In genomic region chr4:89000844-89001360, GRCh38 we compare ENCODE assay signal across 10 cellular contexts. TPM values are rescaled to one million over a fixed set of nuclear protein-coding genes. Genes with fewer than 3 reads are reported as not detected.
A peak's percentile ranks its signal among the peaks of the same experiment; 100 is the strongest.
DNase-seq lines count a peak whose midpoint lies in the region; ATAC-seq and TF ChIP-seq lines count a peak whose summit lies in the region.
"Had no signal": no experiment of that assay in that cellular context is flagged by ENCODE, and none has a peak within 500 bp of the region (broad histone marks: within the 10 kb centered on the region; RNA-seq: fewer than 3 reads in every experiment).

No MANE protein-coding gene starts in this region.

- H3K27ac ChIP-seq in HEK293 (ENCODE audit: extremely low read depth, low read depth, low read length) (no peak overlapping the region), body of pancreas (peak overlapping the region; percentile 40 to 72 (median 66)), dorsolateral prefrontal cortex (no peak overlapping the region), GM23338 (ENCODE audit: low read depth) (no peak overlapping the region)
- H3K27ac ChIP-seq in naive thymus-derived CD4-positive, alpha-beta T cell (ENCODE audit: low read depth, low read length): no peak overlapping the region
- H3K27ac ChIP-seq: lower lobe of right lung had no signal

- TF ChIP-seq CTCF in HEK293 (tag by site-specific recombination; IDR thresholded peaks at IDR 0.05): no peak
- no peak for TF ChIP-seq CTCF in body of pancreas (IDR thresholded peaks at IDR 0.05)
- no peak for TF ChIP-seq CTCF in dorsolateral prefrontal cortex (IDR thresholded peaks at IDR 0.05 in 54 of 56, conservative IDR thresholded peaks at IDR 0.05 in 2 of 56; ENCODE audit: low read depth in 1 of 56, partially characterized antibody in 56 of 56)
- TF ChIP-seq CTCF in GM23338 (conservative IDR thresholded peaks at IDR 0.05; ENCODE audit: low read depth in 2 of 2): no peak

- peaks cover 0 to 4% (median 0%) of the 10 kb centered on the region in 5 donors for H3K36me3 Mint-ChIP-seq in naive thymus-derived CD4-positive, alpha-beta T cell
- H3K36me3 Mint-ChIP-seq in GM23338 (ENCODE audit: low read depth): peaks cover 11% of the 10 kb centered on the region

- 53 to 58% methylated on average over 3 of the region's 3 CpGs for WGBS in body of pancreas, 2 donors

- POLR2A ChIA-PET in HEK293 (lab: Yijun Ruan, JAX): no interaction called here
- POLR2A ChIA-PET in naive thymus-derived CD4-positive, alpha-beta T cell (lab: Charles Lee): no interaction called here

- no peak overlapping the region for H3K4me3 Mint-ChIP-seq in naive thymus-derived CD4-positive, alpha-beta T cell
- H3K4me3 Mint-ChIP-seq in GM23338: no peak overlapping the region

- no peaks in the 10 kb centered on the region for H3K79me2 ChIP-seq in GM23338 (replicated peaks; ENCODE audit: insufficient read depth)

- H3K27ac Mint-ChIP-seq in naive thymus-derived CD4-positive, alpha-beta T cell: no peak overlapping the region
- H3K27ac Mint-ChIP-seq in GM23338: no peak overlapping the region

- peaks cover 0 to 6% (median 0%) of the 10 kb centered on the region in 11 donors for H3K9me3 Mint-ChIP-seq in naive thymus-derived CD4-positive, alpha-beta T cell
- H3K9me3 Mint-ChIP-seq in GM23338: no peaks in the 10 kb centered on the region

- TF ChIP-seq POLR2A in body of pancreas (IDR thresholded peaks at IDR 0.05): no peak

- no peaks in the 10 kb centered on the region; the same call in 1 of the 2 replicates for H4K20me1 ChIP-seq in GM23338 (replicated peaks; ENCODE audit: insufficient read depth)

- H3K4me3 ChIP-seq in HEK293 (ENCODE audit: low read depth, low read length) (no peak overlapping the region), body of pancreas (no peak overlapping the region), dorsolateral prefrontal cortex (no peak overlapping the region), GM23338 (no peak overlapping the region)
- H3K4me3 ChIP-seq in naive thymus-derived CD4-positive, alpha-beta T cell (ENCODE audit: low read length): no peak overlapping the region
- H3K4me3 ChIP-seq: lower lobe of right lung had no signal

- intact Hi-C loops in body of pancreas (cut with DNase I) (no loop called here), dorsolateral prefrontal cortex (cut with DNase I) (no loop called here)
- intact Hi-C loops in naive thymus-derived CD4-positive, alpha-beta T cell (cut with micrococcal nuclease): no loop called here

- H3K27me3 ChIP-seq in body of pancreas: no peaks in the 10 kb centered on the region
- H3K27me3 ChIP-seq in naive thymus-derived CD4-positive, alpha-beta T cell (ENCODE audit: control insufficient read depth in 2 of 2, insufficient read depth in 2 of 2, low read length in 2 of 2): no peaks in the 10 kb centered on the region
- no peaks in the 10 kb centered on the region for H3K27me3 ChIP-seq in dorsolateral prefrontal cortex
- no peaks in the 10 kb centered on the region for H3K27me3 ChIP-seq in GM23338 (ENCODE audit: insufficient read depth)

- DNase-seq in NCI-H2107 treated with DMSO at 0.1 percent for 48 hours (lab: John Stamatoyannopoulos, UW; ENCODE audit: unreplicated experiment) (peak; percentile 78), body of pancreas (peak; percentile 24 to 46 (median 38)), dorsolateral prefrontal cortex (no peak), AG08396 (ENCODE audit: low spot score) (no peak), GM23338 (ENCODE audit: low spot score) (no peak)
- no peak for DNase-seq in naive thymus-derived CD4-positive, alpha-beta T cell
- DNase-seq: activated gamma-delta T cell, lower lobe of right lung had no signal

- H3F3A ChIP-seq in GM23338 (replicated peaks; ENCODE audit: low read depth): no peaks in the 10 kb centered on the region

- ATAC-seq in body of pancreas: peak; percentile 79
- peak; percentile 56 for ATAC-seq in naive thymus-derived CD4-positive, alpha-beta T cell
- no peak for ATAC-seq in GM21825 (IDR thresholded peaks at IDR 0.05; ENCODE audit: unreplicated experiment)
- no peak for ATAC-seq in GM23338
- ATAC-seq: lower lobe of right lung had no signal

- H3K36me3 ChIP-seq in HEK293 (ENCODE audit: control insufficient read depth in 2 of 2, insufficient read depth in 1 of 2, low read length in 2 of 2) (no peaks in the 10 kb centered on the region), body of pancreas (replicated peaks in 1 of 2; ENCODE audit: insufficient read depth in 1 of 2, low read depth in 2 of 2) (no peaks in the 10 kb centered on the region), GM23338 (ENCODE audit: insufficient read depth) (peaks cover 7% of the 10 kb centered on the region; the same call in 1 of the 2 replicates)
- H3K36me3 ChIP-seq in naive thymus-derived CD4-positive, alpha-beta T cell (ENCODE audit: control insufficient read depth in 2 of 3, insufficient read depth in 3 of 3, low read length in 3 of 3): no peaks in the 10 kb centered on the region
- H3K36me3 ChIP-seq: lower lobe of right lung had no signal

- H3K9me2 ChIP-seq in GM23338 (ENCODE audit: insufficient read depth): 0 out of 2 replicates have a peak, but pooled peaks cover 7% of the 10 kb centered on the region

- no peak overlapping the region for H3K4me2 ChIP-seq in GM23338

- H3K9me3 ChIP-seq in HEK293 (ENCODE audit: control insufficient read depth, insufficient read depth, low read depth, low read length) (no peaks in the 10 kb centered on the region), body of pancreas (no peaks in the 10 kb centered on the region)
- no peaks in the 10 kb centered on the region for H3K9me3 ChIP-seq in naive thymus-derived CD4-positive, alpha-beta T cell (ENCODE audit: control insufficient read depth in 2 of 3, low read length in 3 of 3)
- H3K9me3 ChIP-seq: lower lobe of right lung had no signal

- H3K27me3 Mint-ChIP-seq in naive thymus-derived CD4-positive, alpha-beta T cell: peaks cover 0 to 4% (median 0%) of the 10 kb centered on the region in 5 donors
- H3K27me3 Mint-ChIP-seq in GM23338 (ENCODE audit: insufficient read depth, low read depth, poor library complexity): peaks cover 1% of the 10 kb centered on the region

- CTCF ChIA-PET in HEK293 (lab: Yijun Ruan, JAX): no interaction called here
- CTCF ChIA-PET in naive thymus-derived CD4-positive, alpha-beta T cell (lab: Charles Lee): no interaction called here

- H2AFZ ChIP-seq in GM23338: no peak overlapping the region

- H3K4me1 ChIP-seq in HEK293 (ENCODE audit: control insufficient read depth, insufficient read depth, low read length) (peaks cover 20% of the 10 kb centered on the region), body of pancreas (peaks cover 45% of the 10 kb centered on the region), GM23338 (ENCODE audit: insufficient read depth) (no peaks in the 10 kb centered on the region)
- no peaks in the 10 kb centered on the region for H3K4me1 ChIP-seq in naive thymus-derived CD4-positive, alpha-beta T cell (ENCODE audit: control insufficient read depth in 2 of 2, insufficient read depth in 2 of 2, low read length in 2 of 2)

- H3K4me1 Mint-ChIP-seq in naive thymus-derived CD4-positive, alpha-beta T cell: peaks cover 0 to 9% (median 6%) of the 10 kb centered on the region in 7 donors
- peaks cover 9% of the 10 kb centered on the region; the same call in 2 of the 3 replicates for H3K4me1 Mint-ChIP-seq in GM23338

TF ChIP-seq in HEK293, 187 proteins besides CTCF, POLR2A, EP300 and RAD21 (continues in another document):
- TF ChIP-seq ZBTB48 (tag by site-specific recombination; IDR thresholded peaks at IDR 0.05) (no peak), ZNF132 (tag by site-specific recombination; IDR thresholded peaks at IDR 0.05; ENCODE audit: borderline replicate concordance) (no peak), ZNF629 (tag by site-specific recombination; IDR thresholded peaks at IDR 0.05) (peak; percentile 79), ZNF423 (tag by site-specific recombination; IDR thresholded peaks at IDR 0.05) (no peak), ZBTB8A (tag by site-specific recombination; IDR thresholded peaks at IDR 0.05) (no peak)
- TF ChIP-seq, protein P1, sequence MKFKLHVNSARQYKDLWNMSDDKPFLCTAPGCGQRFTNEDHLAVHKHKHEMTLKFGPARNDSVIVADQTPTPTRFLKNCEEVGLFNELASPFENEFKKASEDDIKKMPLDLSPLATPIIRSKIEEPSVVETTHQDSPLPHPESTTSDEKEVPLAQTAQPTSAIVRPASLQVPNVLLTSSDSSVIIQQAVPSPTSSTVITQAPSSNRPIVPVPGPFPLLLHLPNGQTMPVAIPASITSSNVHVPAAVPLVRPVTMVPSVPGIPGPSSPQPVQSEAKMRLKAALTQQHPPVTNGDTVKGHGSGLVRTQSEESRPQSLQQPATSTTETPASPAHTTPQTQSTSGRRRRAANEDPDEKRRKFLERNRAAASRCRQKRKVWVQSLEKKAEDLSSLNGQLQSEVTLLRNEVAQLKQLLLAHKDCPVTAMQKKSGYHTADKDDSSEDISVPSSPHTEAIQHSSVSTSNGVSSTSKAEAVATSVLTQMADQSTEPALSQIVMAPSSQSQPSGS (tag by site-specific recombination; IDR thresholded peaks at IDR 0.05; ENCODE audit: low read depth): 0 out of 2 replicates have a peak, but pooled peaks have one; percentile 58

TF ChIP-seq in GM23338, 12 proteins besides CTCF, POLR2A, EP300 and RAD21 (continues in another document):
- TF ChIP-seq NANOG (IDR thresholded peaks at IDR 0.05; ENCODE audit: borderline replicate concordance) (no peak), STAT1 (IDR thresholded peaks at IDR 0.05; ENCODE audit: unreplicated experiment) (no peak), ZNF114 (CRISPR knock-in tag; IDR thresholded peaks at IDR 0.05) (no peak)
- TF ChIP-seq, protein P2, sequence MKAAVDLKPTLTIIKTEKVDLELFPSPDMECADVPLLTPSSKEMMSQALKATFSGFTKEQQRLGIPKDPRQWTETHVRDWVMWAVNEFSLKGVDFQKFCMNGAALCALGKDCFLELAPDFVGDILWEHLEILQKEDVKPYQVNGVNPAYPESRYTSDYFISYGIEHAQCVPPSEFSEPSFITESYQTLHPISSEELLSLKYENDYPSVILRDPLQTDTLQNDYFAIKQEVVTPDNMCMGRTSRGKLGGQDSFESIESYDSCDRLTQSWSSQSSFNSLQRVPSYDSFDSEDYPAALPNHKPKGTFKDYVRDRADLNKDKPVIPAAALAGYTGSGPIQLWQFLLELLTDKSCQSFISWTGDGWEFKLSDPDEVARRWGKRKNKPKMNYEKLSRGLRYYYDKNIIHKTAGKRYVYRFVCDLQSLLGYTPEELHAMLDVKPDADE (IDR thresholded peaks at IDR 0.05): no peak

RNA-seq across cellular contexts. Expression of gene FAM13A, which starts 56.1 kb away (rescaled TPM):
- total RNA-seq in body of pancreas: 10 to 100 TPM; 59.1 to 64.3 TPM
- total RNA-seq in naive thymus-derived CD4-positive, alpha-beta T cell: 10 to 100 TPM in 3 of 5 experiments, 1 to 10 TPM in 2; 4.5 to 60.4 (median 10.2) TPM
- 10 to 100 TPM in 1 of 2 donors, 1 to 10 TPM in 1; 8.0 to 23.2 TPM for polyA plus RNA-seq in naive thymus-derived CD4-positive, alpha-beta T cell
- total RNA-seq in dorsolateral prefrontal cortex: 100 to 1,000 TPM in 37 of 120 experiments, 10 to 100 TPM in 83; 31.6 to 142 (median 89.9) TPM
- total RNA-seq in GM23338 (2014; rRNA removed; shearing (Covaris generic)): 24.1 and 28.4 TPM in 2 replicates
- 11.0 and 13.9 TPM in 2 replicates for polyA plus RNA-seq in GM23338 (2016; fragmentation: Nextera tagmentation; extraction: Ambion mirVana)

Comparison
In these comparisons a context has a peak if more than half of its experiments do, and no peak if none do; other contexts are left out.
1. H3K27ac ChIP-seq: peak in body of pancreas (4 of 4); none in HEK293 (single experiment), naive thymus-derived CD4-positive, alpha-beta T cell (single experiment), dorsolateral prefrontal cortex (0 of 59) and GM23338 (single experiment).
2. DNase-seq: peak in NCI-H2107 treated with DMSO at 0.1 percent for 48 hours (single experiment) and body of pancreas (4 of 4); none in naive thymus-derived CD4-positive, alpha-beta T cell (0 of 9), dorsolateral prefrontal cortex (0 of 10), AG08396 (single experiment) and GM23338 (single experiment).
3. ATAC-seq: peak in body of pancreas (single experiment) and naive thymus-derived CD4-positive, alpha-beta T cell (single experiment); none in GM21825 (single experiment) and GM23338 (single experiment).